Comparison of ENCODE assay signal across 34 cellular contexts in the genomic region with DNA sequence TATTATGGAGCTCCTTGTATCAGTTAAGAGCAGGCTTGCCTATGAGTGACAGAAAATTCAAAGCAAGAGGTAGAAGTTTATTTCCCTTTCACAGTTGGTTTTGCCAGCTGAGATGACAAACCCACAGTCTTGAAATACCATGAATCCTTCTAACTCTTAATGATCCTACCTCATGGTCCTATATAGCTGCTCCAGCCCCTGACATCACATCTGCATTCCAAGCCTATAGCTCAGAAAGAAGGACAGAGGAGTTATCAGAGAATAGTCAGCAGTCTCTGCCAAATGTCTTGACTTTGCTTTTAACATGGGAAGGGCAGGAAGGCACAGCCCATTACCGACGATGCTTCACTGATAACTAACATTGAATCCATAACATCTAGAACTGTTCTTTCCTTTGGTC.
"Had no signal": no experiment of that assay in that cellular context is flagged by ENCODE, and none has a peak within 500 bp of the region (broad histone marks: within the 10 kb centered on the region; RNA-seq: fewer than 3 reads in every experiment).

No MANE protein-coding gene starts in this region.

- H3K27ac ChIP-seq: ascending aorta, brain microvascular endothelial cell, breast epithelium, WERI-Rb-1 had no signal

- H3K27me3 ChIP-seq: ascending aorta, brain microvascular endothelial cell, breast epithelium had no signal

- H3K36me3 ChIP-seq: ascending aorta, brain microvascular endothelial cell, breast epithelium, WERI-Rb-1 had no signal

- H3K4me1 Mint-ChIP-seq: activated B cell treated with CpG ODN at 0.5 μM for 24 hours; activated CD4-positive, alpha-beta T cell treated with anti-CD3 and anti-CD28 coated beads, Interleukin-2, amount 10 ng/mL, durations not matched to agents 24 days and 14 days; activated naive CD4-positive, alpha-beta T cell treated with anti-CD3 and anti-CD28 coated beads, Interleukin-2, amount 10 ng/mL, durations not matched to agents 7 days and 5 days; activated naive CD4-positive, alpha-beta T cell treated with anti-CD3 and anti-CD28 coated beads, Interleukin-2, amount 50 U/mL, for 24 hours; activated naive CD8-positive, alpha-beta T cell treated with anti-CD3 and anti-CD28 coated beads, Interleukin-2, amount 10 ng/mL, durations not matched to agents 7 days and 5 days; activated naive CD8-positive, alpha-beta T cell treated with anti-CD3 and anti-CD28 coated beads, Interleukin-2, amount 50 U/mL, for 24 hours; activated T-helper 17 cell treated with anti-CD3 and anti-CD28 coated beads, Interleukin-2, amount 50 U/mL, for 72 hours had no signal

- DNase-seq: activated B cell treated with CpG ODN at 0.5 μM for 24 hours; activated CD4-positive, alpha-beta memory T cell treated with anti-CD3 and anti-CD28 coated beads for 36 hours; activated CD4-positive, alpha-beta T cell treated with anti-CD3 and anti-CD28 coated beads for 4 hours; activated CD4-positive, alpha-beta T cell treated with anti-CD3 and anti-CD28 coated beads, Interleukin-2, amount 50 U/mL, for 1 hour; activated CD4-positive, alpha-beta T cell treated with anti-CD3 and anti-CD28 coated beads, Interleukin-2, amount 50 U/mL, for 4 hours; activated CD4-positive, CD25-positive, alpha-beta regulatory T cell treated with anti-CD3 and anti-CD28 coated beads, Interleukin-2, amount 50 U/mL, for 72 hours; activated CD8-positive, alpha-beta memory T cell treated with anti-CD3 and anti-CD28 coated beads, Interleukin-2, amount 50 U/mL, for 4 hours; activated CD8-positive, alpha-beta T cell treated with anti-CD3 and anti-CD28 coated beads for 36 hours; activated effector memory CD4-positive, alpha-beta T cell treated with anti-CD3 and anti-CD28 coated beads, Interleukin-2, amount 50 U/mL, for 16 hours; activated naive CD4-positive, alpha-beta T cell treated with anti-CD3 and anti-CD28 coated beads, Interleukin-2, amount 10 ng/mL, durations not matched to agents 7 days and 5 days; activated naive CD4-positive, alpha-beta T cell treated with Interleukin-2 at 50 U/mL for 16 hours; activated naive CD8-positive, alpha-beta T cell treated with anti-CD3 and anti-CD28 coated beads, Interleukin-2, amount 10 ng/mL, durations not matched to agents 7 days and 5 days; activated T-cell treated with anti-CD3 and anti-CD28 coated beads for 4 hours; activated T-cell treated with anti-CD3 and anti-CD28 coated beads, Interleukin-2, amount 50 U/mL, for 1 hour; activated T-cell treated with anti-CD3 and anti-CD28 coated beads, Interleukin-2, amount 50 U/mL, for 4 hours; activated T-cell treated with anti-CD3 and anti-CD28 coated beads, Interleukin-2, amount 50 U/mL, for 72 hours; amygdala; anterior cingulate cortex; brain microvascular endothelial cell; central memory CD4-positive, alpha-beta T cell; T-helper 1 cell; T-helper 2 cell; T-helper 9 cell had no signal

- H3K27ac Mint-ChIP-seq: activated B cell treated with CpG ODN at 0.5 μM for 24 hours; activated CD4-positive, alpha-beta memory T cell treated with anti-CD3 and anti-CD28 coated beads for 36 hours; activated CD4-positive, alpha-beta T cell treated with anti-CD3 and anti-CD28 coated beads, Interleukin-2, amount 10 ng/mL, durations not matched to agents 24 days and 14 days; activated CD8-positive, alpha-beta T cell treated with anti-CD3 and anti-CD28 coated beads for 36 hours; activated naive CD4-positive, alpha-beta T cell treated with anti-CD3 and anti-CD28 coated beads, Interleukin-2, amount 10 ng/mL, durations not matched to agents 7 days and 5 days; activated naive CD8-positive, alpha-beta T cell; activated naive CD8-positive, alpha-beta T cell treated with anti-CD3 and anti-CD28 coated beads, Interleukin-2, amount 10 ng/mL, durations not matched to agents 7 days and 5 days; activated naive CD8-positive, alpha-beta T cell treated with anti-CD3 and anti-CD28 coated beads, Interleukin-2, amount 50 U/mL, for 24 hours; activated T-cell treated with anti-CD3 and anti-CD28 coated beads, Interleukin-2, amount 50 U/mL, for 72 hours; activated T-helper 1 cell treated with anti-CD3 and anti-CD28 coated beads, Interleukin-12 subunit alpha, Interleukin-12 subunit beta, Interleukin-2, Interleukin-4 antibody, amounts not matched to agents 30 ng/mL and 10 ng/mL and 1 ng/mL, durations not matched to agents 14 hours and 24 hours and 36 hours; activated T-helper 17 cell treated with anti-CD3 and anti-CD28 coated beads, Interleukin-2, amount 50 U/mL, for 72 hours; T-helper 1 cell treated with Interleukin-12 subunit alpha and Interleukin-12 subunit beta and Interleukin-4 antibody, amounts not matched to agents 30 μg/mL and 1 μg/mL, for 36 hours; T-helper 2 cell treated with Interferon-gamma antibody and Interleukin-4, amounts not matched to agents 5 μg/mL and 100 μg/mL, for 36 hours had no signal

- H3K36me3 Mint-ChIP-seq: activated CD4-positive, alpha-beta memory T cell treated with anti-CD3 and anti-CD28 coated beads for 36 hours; activated naive CD4-positive, alpha-beta T cell treated with anti-CD3 and anti-CD28 coated beads, Interleukin-2, amount 10 ng/mL, durations not matched to agents 7 days and 5 days; activated naive CD4-positive, alpha-beta T cell treated with anti-CD3 and anti-CD28 coated beads, Interleukin-2, amount 50 U/mL, for 24 hours; activated naive CD8-positive, alpha-beta T cell; activated naive CD8-positive, alpha-beta T cell treated with anti-CD3 and anti-CD28 coated beads, Interleukin-2, amount 10 ng/mL, durations not matched to agents 7 days and 5 days had no signal

- H3K9me3 Mint-ChIP-seq: activated B cell treated with CpG ODN at 0.5 μM for 24 hours; activated CD4-positive, alpha-beta T cell treated with anti-CD3 and anti-CD28 coated beads, Interleukin-2, amount 10 ng/mL, durations not matched to agents 24 days and 14 days; activated CD8-positive, alpha-beta T cell treated with anti-CD3 and anti-CD28 coated beads for 36 hours; activated naive CD4-positive, alpha-beta T cell treated with anti-CD3 and anti-CD28 coated beads, Interleukin-2, amount 10 ng/mL, durations not matched to agents 7 days and 5 days; activated naive CD4-positive, alpha-beta T cell treated with anti-CD3 and anti-CD28 coated beads, Interleukin-2, amount 50 U/mL, for 24 hours; activated naive CD8-positive, alpha-beta T cell treated with anti-CD3 and anti-CD28 coated beads, Interleukin-2, amount 50 U/mL, for 24 hours; activated T-cell treated with anti-CD3 and anti-CD28 coated beads, Interleukin-2, amount 50 U/mL, for 4 hours; activated T-cell treated with anti-CD3 and anti-CD28 coated beads, Interleukin-2, amount 50 U/mL, for 72 hours; activated T-helper 1 cell treated with anti-CD3 and anti-CD28 coated beads, Interleukin-12 subunit alpha, Interleukin-12 subunit beta, Interleukin-2, Interleukin-4 antibody, amounts not matched to agents 30 ng/mL and 10 ng/mL and 1 ng/mL, durations not matched to agents 14 hours and 24 hours and 36 hours; activated T-helper 17 cell treated with anti-CD3 and anti-CD28 coated beads, Interleukin-2, amount 50 U/mL, for 72 hours; T-helper 1 cell treated with Interleukin-12 subunit alpha and Interleukin-12 subunit beta and Interleukin-4 antibody, amounts not matched to agents 30 μg/mL and 1 μg/mL, for 36 hours; T-helper 2 cell treated with Interferon-gamma antibody and Interleukin-4, amounts not matched to agents 5 μg/mL and 100 μg/mL, for 36 hours had no signal

- H3K4me3 ChIP-seq: ascending aorta, breast epithelium had no signal

- H3K4me1 ChIP-seq: ascending aorta, breast epithelium had no signal

- H3K4me3 Mint-ChIP-seq: activated B cell treated with CpG ODN at 0.5 μM for 24 hours; activated CD4-positive, alpha-beta memory T cell treated with anti-CD3 and anti-CD28 coated beads for 36 hours; activated CD4-positive, alpha-beta T cell treated with anti-CD3 and anti-CD28 coated beads, Interleukin-2, amount 10 ng/mL, durations not matched to agents 24 days and 14 days; activated CD8-positive, alpha-beta T cell treated with anti-CD3 and anti-CD28 coated beads for 36 hours; activated naive CD4-positive, alpha-beta T cell treated with anti-CD3 and anti-CD28 coated beads, Interleukin-2, amount 10 ng/mL, durations not matched to agents 7 days and 5 days; activated naive CD4-positive, alpha-beta T cell treated with anti-CD3 and anti-CD28 coated beads, Interleukin-2, amount 50 U/mL, for 24 hours; activated naive CD8-positive, alpha-beta T cell; activated naive CD8-positive, alpha-beta T cell treated with anti-CD3 and anti-CD28 coated beads, Interleukin-2, amount 10 ng/mL, durations not matched to agents 7 days and 5 days; activated naive CD8-positive, alpha-beta T cell treated with anti-CD3 and anti-CD28 coated beads, Interleukin-2, amount 50 U/mL, for 24 hours; activated T-cell treated with anti-CD3 and anti-CD28 coated beads, Interleukin-2, amount 50 U/mL, for 4 hours; activated T-cell treated with anti-CD3 and anti-CD28 coated beads, Interleukin-2, amount 50 U/mL, for 72 hours; activated T-helper 1 cell treated with anti-CD3 and anti-CD28 coated beads, Interleukin-12 subunit alpha, Interleukin-12 subunit beta, Interleukin-2, Interleukin-4 antibody, amounts not matched to agents 30 ng/mL and 10 ng/mL and 1 ng/mL, durations not matched to agents 14 hours and 24 hours and 36 hours; activated T-helper 17 cell treated with anti-CD3 and anti-CD28 coated beads, Interleukin-2, amount 50 U/mL, for 72 hours; T-helper 1 cell treated with Interleukin-12 subunit alpha and Interleukin-12 subunit beta and Interleukin-4 antibody, amounts not matched to agents 30 μg/mL and 1 μg/mL, for 36 hours; T-helper 2 cell treated with Interferon-gamma antibody and Interleukin-4, amounts not matched to agents 5 μg/mL and 100 μg/mL, for 36 hours had no signal

- H3K9me3 ChIP-seq: ascending aorta, breast epithelium had no signal
